13 cellular contexts compared by ENCODE assay signal in genomic region chr10:13518076-13518692, GRCh38. TPM values are rescaled to one million over a fixed set of nuclear protein-coding genes. Genes with fewer than 3 reads are reported as not detected.
A peak's percentile ranks its signal among the peaks of the same experiment; 100 is the strongest.
DNase-seq lines count a peak whose midpoint lies in the region; ATAC-seq and TF ChIP-seq lines count a peak whose summit lies in the region.
"Had no signal": no experiment of that assay in that cellular context is flagged by ENCODE, and none has a peak within 500 bp of the region (broad histone marks: within the 10 kb centered on the region; RNA-seq: fewer than 3 reads in every experiment).

No MANE protein-coding gene starts in this region.

- intact Hi-C loops in activated naive CD4-positive, alpha-beta T cell treated with anti-CD3 and anti-CD28 coated beads for 36 hours (cut with micrococcal nuclease): no loop called here
- intact Hi-C loops in body of pancreas (cut with DNase I): no loop called here

- no peaks in the 10 kb centered on the region for H3K36me3 Mint-ChIP-seq in activated naive CD4-positive, alpha-beta T cell treated with anti-CD3 and anti-CD28 coated beads for 36 hours (ENCODE audit: low read depth)
- H3K36me3 Mint-ChIP-seq in activated naive CD4-positive, alpha-beta T cell treated with anti-CD3 and anti-CD28 coated beads, Interleukin-2, amount 50 U/mL, for 72 hours: no peaks in the 10 kb centered on the region

- peak; percentile 14 for TF ChIP-seq CTCF in RWPE2 (IDR thresholded peaks at IDR 0.05; ENCODE audit: poor library complexity, severe bottlenecking)
- peak; percentile 39 for TF ChIP-seq CTCF in foreskin keratinocyte (conservative IDR thresholded peaks at IDR 0.05)
- TF ChIP-seq CTCF in smooth muscle cell (IDR thresholded peaks at IDR 0.05; ENCODE audit: borderline replicate concordance, insufficient read depth, poor library complexity, severe bottlenecking): peak; percentile 18
- no peak for TF ChIP-seq CTCF in body of pancreas (IDR thresholded peaks at IDR 0.05)

- peaks cover 18% of the 10 kb centered on the region for H3K27me3 Mint-ChIP-seq in activated naive CD4-positive, alpha-beta T cell treated with anti-CD3 and anti-CD28 coated beads for 36 hours (ENCODE audit: low read depth)

- no peaks in the 10 kb centered on the region for H3K79me2 ChIP-seq in smooth muscle cell (ENCODE audit: low read depth)

- H2AFZ ChIP-seq in smooth muscle cell (ENCODE audit: low read depth): no peak overlapping the region

- H3K27ac ChIP-seq in RWPE2 (ENCODE audit: poor library complexity, severe bottlenecking) (no peak overlapping the region), foreskin keratinocyte (no peak overlapping the region), smooth muscle cell (ENCODE audit: low read depth) (no peak overlapping the region), body of pancreas (no peak overlapping the region)
- H3K27ac ChIP-seq: pancreas, transverse colon had no signal

- H3K27me3 ChIP-seq in RWPE2 (ENCODE audit: insufficient read depth, poor library complexity, severe bottlenecking) (no peaks in the 10 kb centered on the region), foreskin keratinocyte (peaks cover under 1% of the 10 kb centered on the region), smooth muscle cell (ENCODE audit: low read depth) (no peaks in the 10 kb centered on the region), body of pancreas (no peaks in the 10 kb centered on the region)
- H3K27me3 ChIP-seq: pancreas, transverse colon had no signal

- H3K9me3 ChIP-seq in RWPE2 (ENCODE audit: severe bottlenecking) (no peaks in the 10 kb centered on the region), smooth muscle cell (replicated peaks; ENCODE audit: low read depth) (no peaks in the 10 kb centered on the region), body of pancreas (no peaks in the 10 kb centered on the region)
- H3K9me3 ChIP-seq: pancreas, transverse colon had no signal

- H4K20me1 ChIP-seq in smooth muscle cell (ENCODE audit: low read depth): no peaks in the 10 kb centered on the region

- WGBS in smooth muscle cell (ENCODE audit: low lambda C conversion rate): 60% methylated on average over 8 of the region's 8 CpGs
- 74 to 75% methylated on average over 8 of the region's 8 CpGs for WGBS in body of pancreas, 2 donors

- no peak for ATAC-seq in activated naive CD4-positive, alpha-beta T cell treated with anti-CD3 and anti-CD28 coated beads, Interleukin-2, amount 50 U/mL, for 72 hours
- ATAC-seq in RWPE2 (ENCODE audit: low read depth) (no peak), foreskin keratinocyte (no peak), body of pancreas (no peak)
- ATAC-seq: activated T-helper 17 cell treated with anti-CD3 and anti-CD28 coated beads, Interleukin-2, amount 50 U/mL, for 72 hours had no signal

- H3F3A ChIP-seq in smooth muscle cell (ENCODE audit: low read depth): no peaks in the 10 kb centered on the region

- H3K4me2 ChIP-seq in smooth muscle cell: no peak overlapping the region

- no peaks in the 10 kb centered on the region for H3K4me1 Mint-ChIP-seq in activated naive CD4-positive, alpha-beta T cell treated with anti-CD3 and anti-CD28 coated beads for 36 hours (ENCODE audit: low read depth)
- H3K4me1 Mint-ChIP-seq: activated T-helper 17 cell treated with anti-CD3 and anti-CD28 coated beads, Interleukin-2, amount 50 U/mL, for 72 hours had no signal

- no peak overlapping the region for H3K27ac Mint-ChIP-seq in activated naive CD4-positive, alpha-beta T cell treated with anti-CD3 and anti-CD28 coated beads for 36 hours
- no peak overlapping the region for H3K27ac Mint-ChIP-seq in activated naive CD4-positive, alpha-beta T cell treated with anti-CD3 and anti-CD28 coated beads, Interleukin-2, amount 50 U/mL, for 72 hours
- H3K27ac Mint-ChIP-seq: activated T-helper 17 cell treated with anti-CD3 and anti-CD28 coated beads, Interleukin-2, amount 50 U/mL, for 72 hours had no signal

- H3K4me1 ChIP-seq in RWPE2 (ENCODE audit: insufficient read depth, poor library complexity, severe bottlenecking) (no peaks in the 10 kb centered on the region), foreskin keratinocyte (no peaks in the 10 kb centered on the region), smooth muscle cell (ENCODE audit: low read depth) (no peaks in the 10 kb centered on the region), body of pancreas (no peaks in the 10 kb centered on the region)
- H3K4me1 ChIP-seq: pancreas, transverse colon had no signal

- H3K36me3 ChIP-seq in RWPE2 (ENCODE audit: low read depth) (no peaks in the 10 kb centered on the region), smooth muscle cell (ENCODE audit: low read depth) (no peaks in the 10 kb centered on the region), body of pancreas (replicated peaks in 1 of 2; ENCODE audit: insufficient read depth in 1 of 2, low read depth in 2 of 2) (no peaks in the 10 kb centered on the region)
- H3K36me3 ChIP-seq: pancreas, transverse colon had no signal

- TF ChIP-seq POLR2A in body of pancreas (IDR thresholded peaks at IDR 0.05): no peak

- H3K9me3 Mint-ChIP-seq in activated naive CD4-positive, alpha-beta T cell treated with anti-CD3 and anti-CD28 coated beads for 36 hours: no peaks in the 10 kb centered on the region
- no peaks in the 10 kb centered on the region for H3K9me3 Mint-ChIP-seq in activated naive CD4-positive, alpha-beta T cell treated with anti-CD3 and anti-CD28 coated beads, Interleukin-2, amount 50 U/mL, for 72 hours
- H3K9me3 Mint-ChIP-seq: activated T-helper 17 cell treated with anti-CD3 and anti-CD28 coated beads, Interleukin-2, amount 50 U/mL, for 72 hours had no signal

- peak; percentile 7 for DNase-seq in activated naive CD4-positive, alpha-beta T cell treated with anti-CD3 and anti-CD28 coated beads for 36 hours
- no peak for DNase-seq in activated naive CD4-positive, alpha-beta T cell treated with anti-CD3 and anti-CD28 coated beads, Interleukin-2, amount 50 U/mL, for 72 hours (ENCODE audit: low spot score in 2 of 2)
- DNase-seq in RWPE2 (ENCODE audit: low spot score) (no peak), foreskin keratinocyte (no peak), smooth muscle cell (lab: John Stamatoyannopoulos, UW; ENCODE audit: unreplicated experiment) (no peak), activated gamma-delta T cell (lab: John Stamatoyannopoulos, UW) (no peak), body of pancreas (no peak)
- no peak for DNase-seq in activated CD4-positive, alpha-beta T cell treated with anti-CD3 and anti-CD28 coated beads, Interleukin-2, amount 50 U/mL, for 1 hour
- DNase-seq: kidney, pancreas, T1000, transverse colon had no signal

- H3K4me3 ChIP-seq in RWPE2 (ENCODE audit: severe bottlenecking) (no peak overlapping the region), smooth muscle cell (no peak overlapping the region), body of pancreas (no peak overlapping the region)
- H3K4me3 ChIP-seq: pancreas, transverse colon had no signal

- H3K4me3 Mint-ChIP-seq in activated naive CD4-positive, alpha-beta T cell treated with anti-CD3 and anti-CD28 coated beads for 36 hours: no peak overlapping the region
- H3K4me3 Mint-ChIP-seq: activated T-helper 17 cell treated with anti-CD3 and anti-CD28 coated beads, Interleukin-2, amount 50 U/mL, for 72 hours had no signal

- H3K9ac ChIP-seq in smooth muscle cell (ENCODE audit: low read depth): no peak overlapping the region

- CTCF ChIA-PET in activated naive CD4-positive, alpha-beta T cell treated with anti-CD3 and anti-CD28 coated beads for 36 hours (lab: Charles Lee): no interaction called here

RNA-seq across cellular contexts. Expression of gene BEND7, which starts 10.6 kb away (rescaled TPM):
- total RNA-seq in activated naive CD4-positive, alpha-beta T cell treated with anti-CD3 and anti-CD28 coated beads for 36 hours: not detected
- not detected for total RNA-seq in activated naive CD4-positive, alpha-beta T cell treated with anti-CD3 and anti-CD28 coated beads, Interleukin-2, amount 50 U/mL, for 72 hours
- total RNA-seq in foreskin keratinocyte: 0.99 and 3.0 TPM in 2 replicates
- 0.72 and 1.4 TPM in 2 replicates for polyA plus RNA-seq in foreskin keratinocyte
- total RNA-seq in smooth muscle cell: 3.4 and 5.8 TPM in 2 replicates
- 1.7 and 4.4 TPM in 2 replicates for polyA plus RNA-seq in smooth muscle cell
- total RNA-seq in body of pancreas: 10 to 100 TPM; 13.7 to 17.5 TPM
- total RNA-seq: activated T-helper 17 cell treated with anti-CD3 and anti-CD28 coated beads, Interleukin-2, amount 50 U/mL, for 72 hours had no signal

Comparison
In these comparisons a context has a peak if more than half of its experiments do, and no peak if none do; other contexts are left out.
1. CTCF ChIP-seq: peak in RWPE2 (single experiment), foreskin keratinocyte (single experiment) and smooth muscle cell (single experiment); none in body of pancreas (0 of 7).